In genomic region chr4:85127653-85128052, GRCh38 we compare ENCODE assay signal across 9 cellular contexts.
DNase-seq lines count a peak whose midpoint lies in the region; ATAC-seq, FAIRE-seq and TF ChIP-seq lines count a peak whose summit lies in the region.
"Had no signal": no experiment of that assay in that cellular context is flagged by ENCODE, and none has a peak within 500 bp of the region (broad histone marks: within the 10 kb centered on the region; RNA-seq: fewer than 3 reads in every experiment).

No MANE protein-coding gene starts in this region.

- H2AFZ ChIP-seq in endothelial cell of umbilical vein (ENCODE audit: low read depth, low read length) = no peak overlapping the region

- H3K9ac ChIP-seq in endothelial cell of umbilical vein (replicated peaks; ENCODE audit: extremely low read depth, insufficient read depth, low read length) = no peak overlapping the region

- no peaks in the 10 kb centered on the region for H3K9me1 ChIP-seq in endothelial cell of umbilical vein (replicated peaks; ENCODE audit: control insufficient read depth, extremely low read depth, insufficient read depth, low read length)

- 41 to 42% methylated on average over 10 of the region's 10 CpGs for WGBS in pancreas, 2 donors

- BruUV-seq in endothelial cell of umbilical vein (replicated peaks; lab: Mats Ljungman, UMichigan) = no TSS peak

- H3K4me3 ChIP-seq in endothelial cell of umbilical vein (replicated peaks in 1 of 3; ENCODE audit: insufficient read depth in 1 of 3, low read depth in 1 of 3, low read length in 3 of 3) (no peak overlapping the region), pancreas (no peak overlapping the region)
- H3K4me3 ChIP-seq: SK-N-MC had no signal

- H3K4me1 Mint-ChIP-seq in natural killer cell = no peaks in the 10 kb centered on the region

- H3K4me2 ChIP-seq in endothelial cell of umbilical vein (ENCODE audit: insufficient read depth, low read length) = no peak overlapping the region

- H3K9me3 Mint-ChIP-seq in natural killer cell = peaks cover 2 to 17% of the 10 kb centered on the region in 2 donors

- peak; percentile 46 to 61 for TF ChIP-seq CTCF in endothelial cell of umbilical vein (IDR thresholded peaks at IDR 0.05; ENCODE audit: extremely low read depth in 1 of 2, insufficient read depth in 1 of 2, low read depth in 1 of 2, low read length in 2 of 2)
- peak; percentile 21 to 39 (median 34) for TF ChIP-seq CTCF in pancreas (IDR thresholded peaks at IDR 0.05)
- no peak for TF ChIP-seq CTCF in natural killer cell (IDR thresholded peaks at IDR 0.05)

- CTCF ChIA-PET in endothelial cell of umbilical vein (lab: Charles Lee) = interaction anchor here (0.6 to 3.5 kb wide), 6 partner anchors 20 to 688 kb away, joined by 3 to 24 read pairs (median 3); no protein-coding TSS in a partner anchor

- DNase-seq in Ammon's horn (ENCODE audit: low spot score) (peak; percentile 34), NCI-H446 (lab: John Stamatoyannopoulos, UW) (peak; percentile 44 to 84), endothelial cell of umbilical vein (ENCODE audit: low read depth, low spot score) (peak; percentile 17), pancreas (peak in 5 of 6 donors; percentile 25 to 64 (median 45)), natural killer cell (no peak)
- DNase-seq in stimulated activated CD4-positive, alpha-beta T cell treated with anti-CD3 and anti-CD28 coated beads, Interleukin-2, amount 100 ng/mL, for 48 hours = no peak

- H3K9me3 ChIP-seq in endothelial cell of umbilical vein (replicated peaks; ENCODE audit: control insufficient read depth, insufficient read depth, low read length) = no peaks in the 10 kb centered on the region
- H3K9me3 ChIP-seq in pancreas = no peaks in the 10 kb centered on the region

- no peak overlapping the region for H3K27ac Mint-ChIP-seq in natural killer cell

- no peak for TF ChIP-seq POLR2A in endothelial cell of umbilical vein (IDR thresholded peaks at IDR 0.05; ENCODE audit: low read depth, low read length)

- dilution Hi-C loops in endothelial cell of umbilical vein (cut with MboI; ENCODE audit: extremely low pct_ligation_motif_present, low sequenced_read_pairs) = no loop called here

- FAIRE-seq in endothelial cell of umbilical vein (lab: Jason Lieb, UNC) = no peak
- FAIRE-seq in pancreas (lab: Jason Lieb, UNC) = no peak

- POLR2A ChIA-PET in endothelial cell of umbilical vein (lab: Charles Lee) = no interaction called here

- H3K36me3 Mint-ChIP-seq in natural killer cell = no peaks in the 10 kb centered on the region

- no peaks in the 10 kb centered on the region for H3K4me1 ChIP-seq in endothelial cell of umbilical vein (ENCODE audit: control insufficient read depth, extremely low read depth, insufficient read depth, low read length)
- H3K4me1 ChIP-seq in pancreas = no peaks in the 10 kb centered on the region

- no peaks in the 10 kb centered on the region for H4K20me1 ChIP-seq in endothelial cell of umbilical vein (replicated peaks; ENCODE audit: control insufficient read depth, extremely low read depth, insufficient read depth, low read length)

- no peaks in the 10 kb centered on the region for H3K27me3 Mint-ChIP-seq in natural killer cell (ENCODE audit: low read depth in 2 of 2)

- intact Hi-C loops in endothelial cell of umbilical vein (cut with micrococcal nuclease) = loop anchor here (1.0 kb wide), 1 partner anchor 621 kb away; no protein-coding TSS in a partner anchor
- intact Hi-C loops in pancreas (cut with DNase I) = no loop called here
- intact Hi-C loops in natural killer cell (cut with micrococcal nuclease) = no loop called here

- H3K4me3 Mint-ChIP-seq in natural killer cell = no peak overlapping the region

- H3K36me3 ChIP-seq in endothelial cell of umbilical vein (ENCODE audit: control insufficient read depth in 2 of 2, extremely low read depth in 1 of 2, insufficient read depth in 2 of 2, low read length in 2 of 2) (no peaks in the 10 kb centered on the region), pancreas (no peaks in the 10 kb centered on the region)

- H3K27ac ChIP-seq in endothelial cell of umbilical vein (ENCODE audit: insufficient read depth, low read depth, low read length) (no peak overlapping the region), pancreas (peak overlapping the region in 1 of 4 donors; percentile 77)
- H3K27ac ChIP-seq: SK-N-MC had no signal

- peak; percentile 93 for ATAC-seq in GM18517 (IDR thresholded peaks at IDR 0.05; ENCODE audit: unreplicated experiment)
- ATAC-seq in HG02852 (IDR thresholded peaks at IDR 0.05; ENCODE audit: unreplicated experiment) = peak; percentile 83
- peak; percentile 84 to 99 (median 90) for ATAC-seq in pancreas
- ATAC-seq in natural killer cell = no peak

- H3K27me3 ChIP-seq in endothelial cell of umbilical vein (ENCODE audit: control insufficient read depth in 2 of 2, insufficient read depth in 2 of 2, low read length in 2 of 2) = peaks cover 0 to 3% of the 10 kb centered on the region in 2 experiments
- H3K27me3 ChIP-seq in pancreas = no peaks in the 10 kb centered on the region

- H3K79me2 ChIP-seq in endothelial cell of umbilical vein (ENCODE audit: control insufficient read depth, insufficient read depth, low read length) = no peaks in the 10 kb centered on the region

TF ChIP-seq in endothelial cell of umbilical vein, 7 proteins besides CTCF, POLR2A, EP300 and RAD21:
- TF ChIP-seq MAX (IDR thresholded peaks at IDR 0.05; ENCODE audit: insufficient read depth, insufficient read length) (peak; percentile 45), JUN (IDR thresholded peaks at IDR 0.05; ENCODE audit: borderline replicate concordance, insufficient read depth, insufficient read length, low read depth) (no peak)
TF ChIP-seq in endothelial cell of umbilical vein: peak in this region for 1.

Comparison
In these comparisons a context has a peak if more than half of its experiments do, and no peak if none do; other contexts are left out.
1. DNase-seq: peak in Ammon's horn (single experiment), NCI-H446 (2 of 2), endothelial cell of umbilical vein (single experiment) and pancreas (5 of 6); none in natural killer cell (single experiment) and stimulated activated CD4-positive, alpha-beta T cell treated with anti-CD3 and anti-CD28 coated beads, Interleukin-2, amount 100 ng/mL, for 48 hours (0 of 2).
2. ATAC-seq: peak in GM18517 (single experiment), HG02852 (single experiment) and pancreas (4 of 4); none in natural killer cell (0 of 3).